Comparison of ENCODE assay signal across 1 cellular context in genomic region chr4:140688711-140689598, GRCh38.
TF ChIP-seq lines count a peak whose summit lies in the region.

No MANE protein-coding gene starts in this region.

TF ChIP-seq in IMR-90, 13 proteins besides CTCF, POLR2A, EP300 and RAD21 (continued from another document):
- TF ChIP-seq ELK1 (IDR thresholded peaks at IDR 0.05; ENCODE audit: borderline replicate concordance, low read depth, low read length) (no peak), USF2 (IDR thresholded peaks at IDR 0.05; ENCODE audit: low read depth, low read length) (no peak), SMC3 (IDR thresholded peaks at IDR 0.05; ENCODE audit: low read depth, low read length) (no peak), NFE2L2 (IDR thresholded peaks at IDR 0.05; ENCODE audit: low read depth, low read length) (no peak)
